ENCODE assay signal across 2 cellular contexts in the genomic region with DNA sequence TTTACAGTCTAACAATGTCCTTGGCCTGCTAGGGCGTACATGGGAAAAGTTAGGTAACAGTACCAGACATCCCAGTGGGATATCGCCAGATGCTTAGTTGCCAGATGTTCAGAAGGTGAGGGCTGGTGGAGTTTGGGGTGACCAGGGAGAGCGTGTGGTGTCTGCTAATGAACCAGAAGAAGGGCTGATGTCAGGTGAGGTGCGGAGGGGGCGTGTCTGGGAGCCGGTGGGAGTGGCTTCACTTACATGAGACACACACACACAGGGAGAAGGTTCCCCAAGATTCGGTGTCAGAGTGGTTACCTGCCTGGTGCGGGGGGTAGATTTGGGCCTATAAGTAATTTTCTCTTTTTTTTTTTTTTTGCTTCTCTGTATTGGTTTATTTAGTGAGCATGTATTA.
TF ChIP-seq lines count a peak whose summit lies in the region.

No MANE protein-coding gene starts in this region.

TF ChIP-seq in IMR-90, 13 proteins besides CTCF, POLR2A, EP300 and RAD21:
- TF ChIP-seq, protein P1, sequence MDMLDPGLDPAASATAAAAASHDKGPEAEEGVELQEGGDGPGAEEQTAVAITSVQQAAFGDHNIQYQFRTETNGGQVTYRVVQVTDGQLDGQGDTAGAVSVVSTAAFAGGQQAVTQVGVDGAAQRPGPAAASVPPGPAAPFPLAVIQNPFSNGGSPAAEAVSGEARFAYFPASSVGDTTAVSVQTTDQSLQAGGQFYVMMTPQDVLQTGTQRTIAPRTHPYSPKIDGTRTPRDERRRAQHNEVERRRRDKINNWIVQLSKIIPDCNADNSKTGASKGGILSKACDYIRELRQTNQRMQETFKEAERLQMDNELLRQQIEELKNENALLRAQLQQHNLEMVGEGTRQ (IDR thresholded peaks at IDR 0.05; ENCODE audit: low read depth, low read length), result no peak
- no peak for TF ChIP-seq FOS (IDR thresholded peaks at IDR 0.05; ENCODE audit: low read depth, low read length)
- TF ChIP-seq RFX5 (IDR thresholded peaks at IDR 0.05; ENCODE audit: low read depth, low read length), result no peak
- TF ChIP-seq, protein P2, sequence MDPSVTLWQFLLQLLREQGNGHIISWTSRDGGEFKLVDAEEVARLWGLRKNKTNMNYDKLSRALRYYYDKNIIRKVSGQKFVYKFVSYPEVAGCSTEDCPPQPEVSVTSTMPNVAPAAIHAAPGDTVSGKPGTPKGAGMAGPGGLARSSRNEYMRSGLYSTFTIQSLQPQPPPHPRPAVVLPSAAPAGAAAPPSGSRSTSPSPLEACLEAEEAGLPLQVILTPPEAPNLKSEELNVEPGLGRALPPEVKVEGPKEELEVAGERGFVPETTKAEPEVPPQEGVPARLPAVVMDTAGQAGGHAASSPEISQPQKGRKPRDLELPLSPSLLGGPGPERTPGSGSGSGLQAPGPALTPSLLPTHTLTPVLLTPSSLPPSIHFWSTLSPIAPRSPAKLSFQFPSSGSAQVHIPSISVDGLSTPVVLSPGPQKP (IDR thresholded peaks at IDR 0.05; ENCODE audit: borderline replicate concordance, low read depth, low read length), result no peak
- TF ChIP-seq MAFK (IDR thresholded peaks at IDR 0.05; ENCODE audit: low read depth, low read length), result no peak
- TF ChIP-seq RCOR1 (IDR thresholded peaks at IDR 0.05; ENCODE audit: insufficient replicate concordance, low read length), result no peak
- no peak for TF ChIP-seq MXI1 (IDR thresholded peaks at IDR 0.05; ENCODE audit: borderline replicate concordance, low read depth, low read length)
- TF ChIP-seq BHLHE40 (IDR thresholded peaks at IDR 0.05; ENCODE audit: low read depth, low read length), result no peak

TF ChIP-seq in HepG2, 621 proteins besides CTCF, POLR2A, EP300 and RAD21:
- TF ChIP-seq TBL1XR1 (IDR thresholded peaks at IDR 0.05; ENCODE audit: borderline replicate concordance, low read length, partially characterized antibody) (no peak), MIXL1 (CRISPR knock-in tag; IDR thresholded peaks at IDR 0.05) (no peak), ZC3H13 (CRISPR knock-in tag; IDR thresholded peaks at IDR 0.05) (no peak), GPN1 (CRISPR knock-in tag; IDR thresholded peaks at IDR 0.05; ENCODE audit: borderline replicate concordance) (no peak), RARA (CRISPR knock-in tag; IDR thresholded peaks at IDR 0.05) (no peak), HOXD1 (CRISPR knock-in tag; IDR thresholded peaks at IDR 0.05) (no peak), ZNF430 (CRISPR knock-in tag; IDR thresholded peaks at IDR 0.05) (no peak), ATAD3A (CRISPR knock-in tag; IDR thresholded peaks at IDR 0.05) (no peak), FOXA3 (CRISPR knock-in tag; IDR thresholded peaks at IDR 0.05) (no peak), PRMT3 (CRISPR knock-in tag; IDR thresholded peaks at IDR 0.05; ENCODE audit: borderline replicate concordance, low read depth) (no peak)
- TF ChIP-seq, protein P3, sequence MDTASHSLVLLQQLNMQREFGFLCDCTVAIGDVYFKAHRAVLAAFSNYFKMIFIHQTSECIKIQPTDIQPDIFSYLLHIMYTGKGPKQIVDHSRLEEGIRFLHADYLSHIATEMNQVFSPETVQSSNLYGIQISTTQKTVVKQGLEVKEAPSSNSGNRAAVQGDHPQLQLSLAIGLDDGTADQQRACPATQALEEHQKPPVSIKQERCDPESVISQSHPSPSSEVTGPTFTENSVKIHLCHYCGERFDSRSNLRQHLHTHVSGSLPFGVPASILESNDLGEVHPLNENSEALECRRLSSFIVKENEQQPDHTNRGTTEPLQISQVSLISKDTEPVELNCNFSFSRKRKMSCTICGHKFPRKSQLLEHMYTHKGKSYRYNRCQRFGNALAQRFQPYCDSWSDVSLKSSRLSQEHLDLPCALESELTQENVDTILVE (CRISPR knock-in tag; IDR thresholded peaks at IDR 0.05), result no peak
- TF ChIP-seq, protein P4, sequence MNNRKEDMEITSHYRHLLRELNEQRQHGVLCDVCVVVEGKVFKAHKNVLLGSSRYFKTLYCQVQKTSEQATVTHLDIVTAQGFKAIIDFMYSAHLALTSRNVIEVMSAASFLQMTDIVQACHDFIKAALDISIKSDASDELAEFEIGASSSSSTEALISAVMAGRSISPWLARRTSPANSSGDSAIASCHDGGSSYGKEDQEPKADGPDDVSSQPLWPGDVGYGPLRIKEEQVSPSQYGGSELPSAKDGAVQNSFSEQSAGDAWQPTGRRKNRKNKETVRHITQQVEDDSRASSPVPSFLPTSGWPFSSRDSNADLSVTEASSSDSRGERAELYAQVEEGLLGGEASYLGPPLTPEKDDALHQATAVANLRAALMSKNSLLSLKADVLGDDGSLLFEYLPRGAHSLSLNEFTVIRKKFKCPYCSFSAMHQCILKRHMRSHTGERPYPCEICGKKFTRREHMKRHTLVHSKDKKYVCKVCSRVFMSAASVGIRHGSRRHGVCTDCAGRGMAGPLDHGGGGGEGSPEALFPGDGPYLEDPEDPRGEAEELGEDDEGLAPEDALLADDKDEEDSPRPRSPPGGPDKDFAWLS (CRISPR knock-in tag; IDR thresholded peaks at IDR 0.05; ENCODE audit: borderline replicate concordance), result no peak
